In the genomic region with DNA sequence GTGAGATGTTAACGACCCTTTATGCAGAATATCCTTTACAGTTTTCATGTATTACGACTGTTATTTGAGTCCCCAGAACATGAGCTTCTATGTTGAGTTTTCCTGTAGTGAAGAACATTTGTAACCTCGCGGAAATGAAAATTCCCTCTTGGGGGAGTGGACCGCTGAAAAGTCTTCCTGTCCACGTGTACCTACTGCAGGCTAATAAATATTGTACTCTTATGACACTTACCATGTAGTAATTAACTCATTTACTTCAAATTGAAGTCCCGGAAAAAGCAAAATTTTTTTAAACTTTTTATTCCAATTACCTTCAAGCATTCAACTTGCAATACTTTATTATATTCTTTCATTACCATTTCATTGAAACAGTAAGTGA, we compare ENCODE assay signal across 8 cellular contexts. TPM values are rescaled to one million over a fixed set of nuclear protein-coding genes. Genes with fewer than 3 reads are reported as not detected.
A peak's percentile ranks its signal among the peaks of the same experiment; 100 is the strongest.
DNase-seq lines count a peak whose midpoint lies in the region; ATAC-seq and TF ChIP-seq lines count a peak whose summit lies in the region.

No MANE protein-coding gene starts in this region.

- ATAC-seq in GM18502 (IDR thresholded peaks at IDR 0.05; ENCODE audit: poor library complexity, unreplicated experiment), result no peak
- no peak for ATAC-seq in HG02981 (IDR thresholded peaks at IDR 0.05; ENCODE audit: unreplicated experiment)

- H3K4me3 ChIP-seq in H7 (ENCODE audit: insufficient read depth, low read depth, low read length) (peak overlapping the region; percentile 98), SU-DHL-6 (ENCODE audit: insufficient read depth, low read length, poor library complexity, severe bottlenecking) (peak overlapping the region; percentile 82), foreskin fibroblast (ENCODE audit: low read depth in 1 of 2, low read length in 2 of 2) (peak overlapping the region; percentile 79 to 89), skin epidermis (peak overlapping the region; percentile 75 to 94 (median 86))

- H3F3A ChIP-seq in SU-DHL-6 (ENCODE audit: insufficient read depth), result peaks cover 3% of the 10 kb centered on the region; the same call in 1 of the 2 replicates

- H3K27me3 ChIP-seq in H7 (ENCODE audit: control insufficient read depth, insufficient read depth, low read length), result no peaks in the 10 kb centered on the region
- no peaks in the 10 kb centered on the region for H3K27me3 ChIP-seq in SU-DHL-6 (ENCODE audit: low read length)

- H4K20me1 ChIP-seq in SU-DHL-6 (ENCODE audit: low read depth, low read length), result no peaks in the 10 kb centered on the region

- H3K9ac ChIP-seq in SU-DHL-6 (ENCODE audit: low read length), result peak overlapping the region; percentile 73

- H2AFZ ChIP-seq in SU-DHL-6 (ENCODE audit: low read depth, low read length, severe bottlenecking), result no peak overlapping the region

- no peaks in the 10 kb centered on the region for H3K9me2 ChIP-seq in SU-DHL-6 (replicated peaks; ENCODE audit: insufficient read depth, low read length)

- DNase-seq in H7 (no peak), foreskin fibroblast (peak in 1 of 2 donors; percentile 11), NAMALWA (ENCODE audit: low spot score) (no peak), DMS53 (lab: John Stamatoyannopoulos, UW) (no peak)

- H3K36me3 ChIP-seq in H7 (replicated peaks; ENCODE audit: control insufficient read depth, insufficient read depth, low read length), result no peaks in the 10 kb centered on the region
- H3K36me3 ChIP-seq in SU-DHL-6 (ENCODE audit: low read length), result no peaks in the 10 kb centered on the region

- no peak overlapping the region for H3K27ac ChIP-seq in SU-DHL-6 (ENCODE audit: low read depth, low read length)
- H3K27ac ChIP-seq in skin epidermis, result peak overlapping the region in 12 of 21 experiments; percentile 78 to 94 (median 88)

- H3K4me2 ChIP-seq in SU-DHL-6 (ENCODE audit: low read depth, low read length, poor library complexity, severe bottlenecking), result peak overlapping the region; percentile 83

- no peaks in the 10 kb centered on the region for H3K9me3 ChIP-seq in SU-DHL-6 (ENCODE audit: insufficient read depth, low read length)

- TF ChIP-seq CTCF in SU-DHL-6 (IDR thresholded peaks at IDR 0.05; ENCODE audit: insufficient read depth, low read length, poor library complexity, severe bottlenecking), result no peak
- no peak for TF ChIP-seq CTCF in foreskin fibroblast (IDR thresholded peaks at IDR 0.05; ENCODE audit: low read depth, low read length)

- peaks cover 93% of the 10 kb centered on the region for H3K79me2 ChIP-seq in SU-DHL-6 (ENCODE audit: insufficient read depth, low read length)

RNA-seq across cellular contexts. Expression of gene ERLEC1, which starts 1.1 kb away (rescaled TPM):
- total RNA-seq in H7 (2014; rRNA removed; shearing (Covaris generic)), result 31.0 and 44.0 TPM in 2 replicates

RNA-seq across cellular contexts. Expression of gene ASB3, which starts 1.1 kb away (rescaled TPM):
- total RNA-seq in H7 (2014; rRNA removed; shearing (Covaris generic)), result 49.2 and 54.2 TPM in 2 replicates

RNA-seq across cellular contexts. Expression of gene CHAC2, which starts 20.3 kb away (rescaled TPM):
- 12.1 and 18.9 TPM in 2 replicates for total RNA-seq in H7 (2014; rRNA removed; shearing (Covaris generic))
